Comparison of ENCODE assay signal across 8 cellular contexts in genomic region chr1:96966536-96967138, GRCh38.
DNase-seq lines count a peak whose midpoint lies in the region; ATAC-seq and TF ChIP-seq lines count a peak whose summit lies in the region.

No MANE protein-coding gene starts in this region.

- no peaks in the 10 kb centered on the region for H3K27me3 Mint-ChIP-seq in Calu3 (ENCODE audit: unreplicated experiment)
- H3K27me3 Mint-ChIP-seq in naive B cell: peaks cover 13 to 24% (median 19%) of the 10 kb centered on the region in 3 donors

- CTCF ChIA-PET in Calu3 (lab: Charles Lee): no interaction called here

- H3K36me3 Mint-ChIP-seq in Calu3 (ENCODE audit: insufficient read depth, unreplicated experiment) (no peaks in the 10 kb centered on the region), naive B cell (no peaks in the 10 kb centered on the region)

- TF ChIP-seq CTCF in Calu3 (IDR thresholded peaks at IDR 0.05; ENCODE audit: unreplicated experiment): peak; percentile 79
- peak; percentile 98 for TF ChIP-seq CTCF in epithelial cell of esophagus (IDR thresholded peaks at IDR 0.05; ENCODE audit: insufficient read depth, low read depth, low read length, missing control alignments)

- DNase-seq in Calu3: peak; percentile 80
- peak; percentile 32 to 45 for DNase-seq in NOMO-1 (lab: John Stamatoyannopoulos, UW; ENCODE audit: unreplicated experiment in 2 of 2)
- peak; percentile 10 for DNase-seq in activated CD8-positive, alpha-beta memory T cell treated with anti-CD3 and anti-CD28 coated beads, Interleukin-2, amount 50 U/mL, for 1 hour (ENCODE audit: extremely low read depth)
- peak; percentile 75 for DNase-seq in epithelial cell of esophagus (ENCODE audit: low read depth)
- DNase-seq in naive B cell: peak; percentile 53
- DNase-seq in stimulated activated CD8-positive, alpha-beta memory T cell treated with anti-CD3 and anti-CD28 coated beads, Interleukin-7, amount 100 ng/mL, for 4 hours (ENCODE audit: low read depth in 2 of 2): peak; percentile 38 to 47

- H3K4me3 Mint-ChIP-seq in Calu3 (ENCODE audit: low read depth, unreplicated experiment) (peak overlapping the region; percentile 36), naive B cell (no peak overlapping the region)

- peaks cover 10% of the 10 kb centered on the region for H3K4me1 Mint-ChIP-seq in Calu3 (ENCODE audit: low read depth, unreplicated experiment)
- H3K4me1 Mint-ChIP-seq in naive B cell: no peaks in the 10 kb centered on the region

- H3K27ac Mint-ChIP-seq in Calu3 (ENCODE audit: unreplicated experiment): no peak overlapping the region
- no peak overlapping the region for H3K27ac Mint-ChIP-seq in naive B cell

- intact Hi-C loops in Calu3 (cut with micrococcal nuclease; ENCODE audit: unreplicated experiment): loop anchor here (1.0 kb wide), 2 partner anchors 52 to 84 kb away; no protein-coding TSS in a partner anchor

- no peaks in the 10 kb centered on the region for H3K9me3 Mint-ChIP-seq in Calu3 (ENCODE audit: low read depth, unreplicated experiment)
- H3K9me3 Mint-ChIP-seq in naive B cell: no peaks in the 10 kb centered on the region

- H3K4me3 ChIP-seq in epithelial cell of esophagus (ENCODE audit: low read length): no peak overlapping the region

- no TSS peak for BruUV-seq in Calu3 (replicated peaks; lab: Mats Ljungman, UMichigan)

- ATAC-seq in GM19455 (IDR thresholded peaks at IDR 0.05; ENCODE audit: unreplicated experiment): peak; percentile 88
- ATAC-seq in HG03558 (IDR thresholded peaks at IDR 0.05; ENCODE audit: extremely low read depth, unreplicated experiment): peak; percentile 89
- ATAC-seq in naive B cell (ENCODE audit: low read depth in 2 of 2): peak in 1 of 2 donors; percentile 57

Comparison
In these comparisons a context has a peak if more than half of its experiments do, and no peak if none do; other contexts are left out.
1. DNase-seq: peak in every context shown above with its lines; median percentile 80 in Calu3; 75 in epithelial cell of esophagus; 53 in naive B cell; 42 in stimulated activated CD8-positive, alpha-beta memory T cell treated with anti-CD3 and anti-CD28 coated beads, Interleukin-7, amount 100 ng/mL, for 4 hours; 38 in NOMO-1; 10 in activated CD8-positive, alpha-beta memory T cell treated with anti-CD3 and anti-CD28 coated beads, Interleukin-2, amount 50 U/mL, for 1 hour.